ENCODE assay signal across 26 cellular contexts in genomic region chr4:6928067-6928466, GRCh38. TPM values are rescaled to one million over a fixed set of nuclear protein-coding genes. Genes with fewer than 3 reads are reported as not detected.
A peak's percentile ranks its signal among the peaks of the same experiment; 100 is the strongest.
DNase-seq lines count a peak whose midpoint lies in the region; ATAC-seq lines count a peak whose summit lies in the region.
"Had no signal": no experiment of that assay in that cellular context is flagged by ENCODE, and none has a peak within 500 bp of the region (broad histone marks: within the 10 kb centered on the region; RNA-seq: fewer than 3 reads in every experiment).

No MANE protein-coding gene starts in this region.

- H3K36me3 ChIP-seq in BLaER1 = peaks cover 71% of the 10 kb centered on the region
- peaks cover 27% of the 10 kb centered on the region for H3K36me3 ChIP-seq in CD4-positive, alpha-beta memory T cell (ENCODE audit: insufficient read depth, low read length)

- intact Hi-C loops in CD4-positive, alpha-beta memory T cell (cut with micrococcal nuclease) = no loop called here

- H3K27ac ChIP-seq in BLaER1 = peak overlapping the region; percentile 78
- no peak overlapping the region for H3K27ac ChIP-seq in CD4-positive, alpha-beta memory T cell (ENCODE audit: low read depth, low read length)
- H3K27ac ChIP-seq: C4-2B, vagina had no signal

- H3K9me3 ChIP-seq in BLaER1 = peaks cover 13% of the 10 kb centered on the region
- no peaks in the 10 kb centered on the region for H3K9me3 ChIP-seq in CD4-positive, alpha-beta memory T cell (ENCODE audit: control insufficient read depth in 1 of 2, low read length in 2 of 2)
- H3K9me3 ChIP-seq: vagina had no signal

- CTCF ChIA-PET in CD4-positive, alpha-beta memory T cell (lab: Charles Lee; ENCODE audit: partially characterized antibody) = interaction anchor here (1.0 to 2.0 kb wide), 8 partner anchors 9 to 142 kb away, joined by 3 to 8 read pairs (median 4); no protein-coding TSS in a partner anchor

- DNase-seq in CD4-positive, alpha-beta memory T cell = no peak
- peak; percentile 93 for DNase-seq in cerebellar cortex (ENCODE audit: low spot score)
- no peak for DNase-seq in naive thymus-derived CD8-positive, alpha-beta T cell
- DNase-seq in NCI-H748 treated with DMSO at 0.1 percent for 48 hours (lab: John Stamatoyannopoulos, UW) = no peak
- DNase-seq: activated CD4-positive, CD25-positive, alpha-beta regulatory T cell treated with anti-CD3 and anti-CD28 coated beads, Interleukin-2, amount 50 U/mL, for 72 hours; activated CD8-positive, alpha-beta memory T cell treated with anti-CD3 and anti-CD28 coated beads for 24 hours; activated naive CD4-positive, alpha-beta T cell treated with anti-CD3 and anti-CD28 coated beads for 36 hours; activated T-cell treated with anti-CD3 and anti-CD28 coated beads, Interleukin-2, amount 50 U/mL, for 1 hour; anterior cingulate cortex; DMS153; glutamatergic neuron; KBM-7; NCI-H1436; NCI-H524; NK-92 treated with Interleukin-12 subunit alpha and Interleukin-12 subunit beta, amount 100 ng/mL, for 24 hours; SHP77 treated with DMSO at 0.1 percent for 48 hours; small intestine; stimulated activated CD4-positive, alpha-beta T cell treated with anti-CD3 and anti-CD28 coated beads, Interleukin-1b, Interleukin-23, amount 100 ng/mL, for 48 hours had no signal

- peak overlapping the region; percentile 64; the same call in 1 of the 2 replicates for H3K9ac ChIP-seq in BLaER1

- POLR2A ChIA-PET in CD4-positive, alpha-beta memory T cell (lab: Charles Lee; ENCODE audit: partially characterized antibody) = interaction anchor here (0.8 to 5.1 kb wide), 7 partner anchors 10 to 59 kb away, joined by 4 to 45 read pairs (median 21); partner anchors contain the start of gene TBC1D14
- POLR2A ChIA-PET in naive thymus-derived CD8-positive, alpha-beta T cell (lab: Charles Lee) = interaction anchor here (1.2 to 5.0 kb wide), 7 partner anchors 10 to 140 kb away, joined by 3 to 43 read pairs (median 6); partner anchors contain the start of gene GRPEL1

- H3K4me1 ChIP-seq in BLaER1 = peaks cover 99% of the 10 kb centered on the region
- peaks cover 59% of the 10 kb centered on the region for H3K4me1 ChIP-seq in CD4-positive, alpha-beta memory T cell (ENCODE audit: insufficient read depth, low read length)

- H3K27me3 Mint-ChIP-seq in CD4-positive, alpha-beta memory T cell = no peaks in the 10 kb centered on the region
- no peaks in the 10 kb centered on the region for H3K27me3 Mint-ChIP-seq in naive thymus-derived CD8-positive, alpha-beta T cell

- H3K36me3 Mint-ChIP-seq in CD4-positive, alpha-beta memory T cell = peaks cover 41 to 46% of the 10 kb centered on the region in 2 donors
- H3K36me3 Mint-ChIP-seq in naive thymus-derived CD8-positive, alpha-beta T cell = peaks cover 4 to 38% (median 30%) of the 10 kb centered on the region in 3 donors

- ATAC-seq in naive thymus-derived CD8-positive, alpha-beta T cell = no peak
- ATAC-seq in HG03571 (IDR thresholded peaks at IDR 0.05; ENCODE audit: unreplicated experiment) = no peak
- ATAC-seq in GM19452 (IDR thresholded peaks at IDR 0.05; ENCODE audit: unreplicated experiment) = no peak
- no peak for ATAC-seq in HG03280 (IDR thresholded peaks at IDR 0.05; ENCODE audit: unreplicated experiment)
- ATAC-seq: Panc1 had no signal

- peaks cover 60 to 89% (median 73%) of the 10 kb centered on the region in 4 donors for H3K4me1 Mint-ChIP-seq in CD4-positive, alpha-beta memory T cell
- H3K4me1 Mint-ChIP-seq in naive thymus-derived CD8-positive, alpha-beta T cell = peaks cover 52 to 85% (median 76%) of the 10 kb centered on the region in 4 donors

- H3K9me3 Mint-ChIP-seq in CD4-positive, alpha-beta memory T cell = no peaks in the 10 kb centered on the region
- H3K9me3 Mint-ChIP-seq in naive thymus-derived CD8-positive, alpha-beta T cell = no peaks in the 10 kb centered on the region
- H3K9me3 Mint-ChIP-seq: activated naive CD4-positive, alpha-beta T cell treated with anti-CD3 and anti-CD28 coated beads for 36 hours had no signal

- peak overlapping the region in 6 of 8 donors; percentile 9 to 88 (median 84) for H3K4me3 Mint-ChIP-seq in CD4-positive, alpha-beta memory T cell
- peak overlapping the region in 7 of 10 donors; percentile 3 to 86 (median 68) for H3K4me3 Mint-ChIP-seq in naive thymus-derived CD8-positive, alpha-beta T cell
- H3K4me3 Mint-ChIP-seq: activated naive CD4-positive, alpha-beta T cell treated with anti-CD3 and anti-CD28 coated beads for 36 hours had no signal

- no peaks in the 10 kb centered on the region for H3K27me3 ChIP-seq in BLaER1
- no peaks in the 10 kb centered on the region for H3K27me3 ChIP-seq in CD4-positive, alpha-beta memory T cell (ENCODE audit: insufficient read depth, low read length)
- H3K27me3 ChIP-seq: dorsolateral prefrontal cortex, vagina had no signal

- H3K4me2 ChIP-seq in BLaER1 = peak overlapping the region; percentile 78

- H4K20me1 ChIP-seq in BLaER1 = peaks cover 88% of the 10 kb centered on the region

- peak overlapping the region in 4 of 7 donors; percentile 60 to 92 (median 82) for H3K27ac Mint-ChIP-seq in CD4-positive, alpha-beta memory T cell
- H3K27ac Mint-ChIP-seq in naive thymus-derived CD8-positive, alpha-beta T cell = peak overlapping the region; percentile 9 to 95 (median 90)

- H3K4me3 ChIP-seq in BLaER1 = no peak overlapping the region
- no peak overlapping the region for H3K4me3 ChIP-seq in CD4-positive, alpha-beta memory T cell (ENCODE audit: low read length in 2 of 2)
- H3K4me3 ChIP-seq: dorsolateral prefrontal cortex, vagina had no signal

RNA-seq across cellular contexts. Expression of gene TBC1D14, which starts 18.4 kb away (rescaled TPM):
- 10 to 100 TPM; 73.7 to 80.7 TPM for total RNA-seq in CD4-positive, alpha-beta memory T cell
- 10 to 100 TPM; 40.7 to 52.2 TPM for polyA plus RNA-seq in CD4-positive, alpha-beta memory T cell
- total RNA-seq in naive thymus-derived CD8-positive, alpha-beta T cell = 10 to 100 TPM; 77.3 to 78.2 TPM
- 10 to 100 TPM; 34.8 to 47.0 (median 36.7) TPM for polyA plus RNA-seq in naive thymus-derived CD8-positive, alpha-beta T cell
